ENCODE assay signal across 20 cellular contexts in the genomic region with DNA sequence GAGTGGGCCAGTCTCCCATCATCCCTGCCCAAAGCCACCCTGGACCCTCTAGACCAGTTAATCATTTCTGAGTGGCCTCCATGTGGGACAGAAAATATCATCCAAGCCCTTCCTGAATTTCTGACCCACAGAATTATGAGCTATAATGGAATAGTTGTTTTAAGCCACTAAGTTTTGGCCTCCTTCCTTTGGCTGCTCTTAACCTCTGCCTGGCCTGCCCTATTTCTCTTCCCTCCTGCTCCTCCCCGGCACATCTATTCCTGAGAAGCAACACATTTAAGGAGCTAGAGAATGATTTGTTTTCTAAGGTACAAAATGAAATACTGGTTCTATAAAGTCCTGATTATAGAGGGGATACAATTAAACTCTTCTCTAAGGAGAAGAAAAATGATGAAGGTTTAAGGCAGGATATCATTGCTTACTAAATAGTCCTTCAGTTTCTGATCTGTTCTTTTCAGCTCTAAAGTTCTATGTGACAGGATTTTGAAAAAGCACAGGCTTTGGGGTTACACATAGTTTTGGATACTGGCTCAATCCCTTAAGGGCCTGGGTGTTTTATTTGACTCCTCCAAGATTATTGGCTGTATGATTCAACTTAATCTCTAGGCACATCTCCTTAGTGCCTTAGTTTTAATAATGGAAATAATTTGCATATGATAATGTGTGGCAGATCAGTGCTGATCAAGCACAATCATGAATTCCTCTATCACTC.
DNase-seq lines count a peak whose midpoint lies in the region; ATAC-seq and TF ChIP-seq lines count a peak whose summit lies in the region.
"Had no signal": no experiment of that assay in that cellular context is flagged by ENCODE, and none has a peak within 500 bp of the region (broad histone marks: within the 10 kb centered on the region; RNA-seq: fewer than 3 reads in every experiment).

No MANE protein-coding gene starts in this region.

- ATAC-seq in gastroesophageal sphincter (peak; percentile 28), sciatic nerve (peak; percentile 30), GM19455 (IDR thresholded peaks at IDR 0.05; ENCODE audit: unreplicated experiment) (no peak), HG02588 (IDR thresholded peaks at IDR 0.05; ENCODE audit: unreplicated experiment) (no peak)
- ATAC-seq: A549 had no signal

- H3K27ac ChIP-seq in gastroesophageal sphincter (peak overlapping the region in 2 of 4 donors; percentile 33 to 53), uterus (peak overlapping the region; percentile 33 to 35)
- H3K27ac ChIP-seq: A549, RWPE1 had no signal

- H3K9me3 ChIP-seq in adipocyte (ENCODE audit: control insufficient read depth, low read length) (no peaks in the 10 kb centered on the region), gastroesophageal sphincter (no peaks in the 10 kb centered on the region), uterus (no peaks in the 10 kb centered on the region)
- H3K9me3 ChIP-seq: A549 had no signal

- no peaks in the 10 kb centered on the region for H3K9me3 Mint-ChIP-seq in activated CD4-positive, alpha-beta T cell treated with anti-CD3 and anti-CD28 coated beads, Interleukin-2, amount 10 ng/mL, durations not matched to agents 7 days and 5 days

- H3K27me3 ChIP-seq in adipocyte (replicated peaks; ENCODE audit: control insufficient read depth, insufficient read depth, low read length): no peaks in the 10 kb centered on the region
- H3K27me3 ChIP-seq in gastroesophageal sphincter: no peaks in the 10 kb centered on the region
- no peaks in the 10 kb centered on the region for H3K27me3 ChIP-seq in uterus

- H3K4me3 Mint-ChIP-seq in activated CD4-positive, alpha-beta T cell treated with anti-CD3 and anti-CD28 coated beads, Interleukin-2, amount 10 ng/mL, durations not matched to agents 7 days and 5 days: no peak overlapping the region
- H3K4me3 Mint-ChIP-seq: CD4-positive, CD25-positive, alpha-beta regulatory T cell had no signal

- WGBS in gastroesophageal sphincter (ENCODE audit: low coverage in 1 of 2), 2 donors: 0 to 17% methylated on average over 1 of the region's 1 CpG

- H3K36me3 ChIP-seq in adipocyte (ENCODE audit: control insufficient read depth, insufficient read depth, low read length, severe bottlenecking): no peaks in the 10 kb centered on the region
- H3K36me3 ChIP-seq in gastroesophageal sphincter: no peaks in the 10 kb centered on the region
- H3K36me3 ChIP-seq in uterus: no peaks in the 10 kb centered on the region

- H3K4me3 ChIP-seq in adipocyte (ENCODE audit: low read length) (no peak overlapping the region), gastroesophageal sphincter (no peak overlapping the region), uterus (no peak overlapping the region)
- H3K4me3 ChIP-seq: A549 had no signal

- CTCF ChIA-PET in activated CD4-positive, alpha-beta T cell treated with anti-CD3 and anti-CD28 coated beads, Interleukin-2, amount 10 ng/mL, durations not matched to agents 7 days and 5 days (lab: Charles Lee): no interaction called here

- intact Hi-C loops in sciatic nerve (cut with DNase I): no loop called here
- intact Hi-C loops in uterus (cut with DNase I; ENCODE audit: low total_unique reads): no loop called here

- no peak overlapping the region for H3K27ac Mint-ChIP-seq in activated CD4-positive, alpha-beta T cell treated with anti-CD3 and anti-CD28 coated beads, Interleukin-2, amount 10 ng/mL, durations not matched to agents 7 days and 5 days
- H3K27ac Mint-ChIP-seq: CD4-positive, CD25-positive, alpha-beta regulatory T cell had no signal

- POLR2A ChIA-PET in activated CD4-positive, alpha-beta T cell treated with anti-CD3 and anti-CD28 coated beads, Interleukin-2, amount 10 ng/mL, durations not matched to agents 7 days and 5 days (lab: Charles Lee): no interaction called here

- H3K4me1 Mint-ChIP-seq in activated CD4-positive, alpha-beta T cell treated with anti-CD3 and anti-CD28 coated beads, Interleukin-2, amount 10 ng/mL, durations not matched to agents 7 days and 5 days: peaks cover 1% of the 10 kb centered on the region
- H3K4me1 Mint-ChIP-seq: CD4-positive, CD25-positive, alpha-beta regulatory T cell had no signal

- DNase-seq in adipocyte (ENCODE audit: low read depth): peak; percentile 24
- no peak for DNase-seq in sciatic nerve (ENCODE audit: low spot score)
- no peak for DNase-seq in uterus
- DNase-seq in activated CD4-positive, alpha-beta T cell treated with anti-CD3 and anti-CD28 coated beads, Interleukin-2, amount 10 ng/mL, durations not matched to agents 7 days and 5 days: no peak
- DNase-seq: CD4-positive, CD25-positive, alpha-beta regulatory T cell; EL; GF-D8; KG1; NCI-H1105; NCI-H146; NCI-H2029; NCI-H2227 treated with DMSO at 0.1 percent for 48 hours; NCI-H510A; NCI-H748 treated with DMSO at 0.1 percent for 48 hours; NK-92 treated with Interleukin-12 subunit alpha and Interleukin-12 subunit beta, amount 100 ng/mL, for 24 hours had no signal

- peak overlapping the region; percentile 58 for H3K9ac ChIP-seq in adipocyte (ENCODE audit: low read length)

- H3K4me1 ChIP-seq in adipocyte (ENCODE audit: control insufficient read depth, insufficient read depth, low read length) (peaks cover 13% of the 10 kb centered on the region), gastroesophageal sphincter (peaks cover 0 to 11% (median 0%) of the 10 kb centered on the region in 3 donors), uterus (no peaks in the 10 kb centered on the region)
- H3K4me1 ChIP-seq: A549 had no signal

- H3K27me3 Mint-ChIP-seq in activated CD4-positive, alpha-beta T cell treated with anti-CD3 and anti-CD28 coated beads, Interleukin-2, amount 10 ng/mL, durations not matched to agents 7 days and 5 days: peaks cover 3% of the 10 kb centered on the region
- H3K27me3 Mint-ChIP-seq: CD4-positive, CD25-positive, alpha-beta regulatory T cell had no signal

- no peak for TF ChIP-seq EP300 in gastroesophageal sphincter (IDR thresholded peaks at IDR 0.05)

- TF ChIP-seq CTCF in gastroesophageal sphincter (IDR thresholded peaks at IDR 0.05) (no peak), uterus (IDR thresholded peaks at IDR 0.05) (no peak)

- no peaks in the 10 kb centered on the region for H3K36me3 Mint-ChIP-seq in activated CD4-positive, alpha-beta T cell treated with anti-CD3 and anti-CD28 coated beads, Interleukin-2, amount 10 ng/mL, durations not matched to agents 7 days and 5 days (ENCODE audit: low read depth)
- H3K36me3 Mint-ChIP-seq: CD4-positive, CD25-positive, alpha-beta regulatory T cell had no signal

- no peak for TF ChIP-seq POLR2A in gastroesophageal sphincter (IDR thresholded peaks at IDR 0.05)
- TF ChIP-seq POLR2A in uterus (IDR thresholded peaks at IDR 0.05): no peak

Comparison
In these comparisons a context has a peak if more than half of its experiments do, and no peak if none do; other contexts are left out.
1. ATAC-seq: peak in gastroesophageal sphincter (single experiment) and sciatic nerve (single experiment); none in GM19455 (single experiment) and HG02588 (single experiment).